1 cellular context compared by ENCODE assay signal in the genomic region with DNA sequence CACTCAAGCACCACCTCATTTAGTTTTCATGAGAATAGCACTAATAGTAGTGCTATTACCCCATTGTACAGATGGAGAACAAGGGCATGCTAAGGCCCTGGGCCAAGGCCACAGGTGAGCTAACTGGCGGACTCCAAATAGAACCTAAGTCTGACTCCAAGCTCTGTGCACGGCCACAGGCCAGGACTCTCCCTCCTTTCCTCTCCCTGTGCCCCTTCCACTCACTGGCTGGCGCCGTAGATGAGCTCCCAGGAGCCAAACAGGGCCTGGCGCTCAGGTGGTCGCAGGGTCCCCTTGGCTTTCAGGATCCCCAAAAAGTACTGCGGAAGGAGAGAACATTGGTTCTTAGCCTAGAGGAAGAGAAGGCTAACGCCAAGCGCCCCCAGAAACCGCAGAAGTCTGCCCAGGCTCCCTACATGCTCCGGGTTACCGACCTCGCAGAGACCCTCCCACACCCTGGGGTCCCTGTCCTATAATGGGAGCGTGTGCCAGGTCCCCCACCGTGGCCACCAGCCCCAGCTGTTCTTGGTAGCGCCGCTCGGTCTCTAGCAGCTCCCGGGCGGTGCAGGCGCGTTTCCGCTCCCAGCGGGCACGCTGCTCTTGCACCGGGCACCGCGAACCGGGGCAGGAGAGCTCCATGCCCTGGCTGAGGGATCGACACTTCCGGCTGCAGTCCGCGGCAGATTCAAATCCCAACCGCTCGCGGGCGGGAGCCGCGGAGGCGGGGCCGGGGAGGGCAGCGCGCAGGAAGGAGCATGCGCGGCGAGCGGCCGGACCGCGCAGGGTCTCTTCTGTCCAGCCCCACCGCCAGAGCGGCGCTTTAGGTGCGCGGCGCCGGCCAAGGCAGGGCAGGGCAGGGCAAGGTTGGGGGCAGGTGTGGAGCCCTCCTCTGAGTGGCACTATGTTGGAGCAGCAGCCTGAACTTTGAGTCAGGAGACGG.
TF ChIP-seq lines count a peak whose summit lies in the region.

A gene with protein sequence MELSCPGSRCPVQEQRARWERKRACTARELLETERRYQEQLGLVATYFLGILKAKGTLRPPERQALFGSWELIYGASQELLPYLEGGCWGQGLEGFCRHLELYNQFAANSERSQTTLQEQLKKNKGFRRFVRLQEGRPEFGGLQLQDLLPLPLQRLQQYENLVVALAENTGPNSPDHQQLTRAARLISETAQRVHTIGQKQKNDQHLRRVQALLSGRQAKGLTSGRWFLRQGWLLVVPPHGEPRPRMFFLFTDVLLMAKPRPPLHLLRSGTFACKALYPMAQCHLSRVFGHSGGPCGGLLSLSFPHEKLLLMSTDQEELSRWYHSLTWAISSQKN (minus strand): TSS at position 665 of the 940 bp plus-strand sequence. CDS start 26 bp downstream, at position 639.

TF ChIP-seq in GM12878, 131 proteins besides CTCF, POLR2A, EP300 and RAD21 (continued from another document):
- TF ChIP-seq SREBF1 (IDR thresholded peaks at IDR 0.05; ENCODE audit: low read length) = no peak
- TF ChIP-seq TAF1 (IDR thresholded peaks at IDR 0.05; ENCODE audit: borderline replicate concordance, low read depth, low read length) = no peak; the same call in 1 of the 2 replicates
- no peak for TF ChIP-seq RUNX3 (IDR thresholded peaks at IDR 0.05; ENCODE audit: low read length)
- TF ChIP-seq SUPT20H (IDR thresholded peaks at IDR 0.05; ENCODE audit: borderline replicate concordance, control insufficient read depth, low read depth, low read length) = no peak
- no peak for TF ChIP-seq ZNF217 (IDR thresholded peaks at IDR 0.05)
- TF ChIP-seq PML (IDR thresholded peaks at IDR 0.05; ENCODE audit: low read length) = no peak
- TF ChIP-seq SIX5 (IDR thresholded peaks at IDR 0.05; ENCODE audit: low read depth, low read length, severe bottlenecking) = no peak
- TF ChIP-seq E2F8 (IDR thresholded peaks at IDR 0.05; ENCODE audit: low read depth, partially characterized antibody) = no peak
- no peak for TF ChIP-seq NR2C2 (IDR thresholded peaks at IDR 0.05; ENCODE audit: borderline replicate concordance, control insufficient read depth, insufficient read length, low read depth)
- no peak for TF ChIP-seq NFXL1 (IDR thresholded peaks at IDR 0.05; ENCODE audit: borderline replicate concordance)
- TF ChIP-seq NBN (IDR thresholded peaks at IDR 0.05) = no peak
- no peak for TF ChIP-seq JUND (IDR thresholded peaks at IDR 0.05; ENCODE audit: low read depth, low read length)
- TF ChIP-seq, protein P1, sequence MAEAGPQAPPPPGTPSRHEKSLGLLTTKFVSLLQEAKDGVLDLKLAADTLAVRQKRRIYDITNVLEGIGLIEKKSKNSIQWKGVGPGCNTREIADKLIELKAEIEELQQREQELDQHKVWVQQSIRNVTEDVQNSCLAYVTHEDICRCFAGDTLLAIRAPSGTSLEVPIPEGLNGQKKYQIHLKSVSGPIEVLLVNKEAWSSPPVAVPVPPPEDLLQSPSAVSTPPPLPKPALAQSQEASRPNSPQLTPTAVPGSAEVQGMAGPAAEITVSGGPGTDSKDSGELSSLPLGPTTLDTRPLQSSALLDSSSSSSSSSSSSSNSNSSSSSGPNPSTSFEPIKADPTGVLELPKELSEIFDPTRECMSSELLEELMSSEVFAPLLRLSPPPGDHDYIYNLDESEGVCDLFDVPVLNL (IDR thresholded peaks at IDR 0.05; ENCODE audit: low read depth, low read length) = peak; percentile 95
- TF ChIP-seq ZBTB40 (IDR thresholded peaks at IDR 0.05; ENCODE audit: borderline replicate concordance) = peak; percentile 13; the same call in 1 of the 2 replicates
- TF ChIP-seq CBX5 (IDR thresholded peaks at IDR 0.05; ENCODE audit: low read depth) = no peak
- TF ChIP-seq YBX1 (IDR thresholded peaks at IDR 0.05) = no peak
- no peak for TF ChIP-seq RCOR1 (conservative IDR thresholded peaks at IDR 0.05; ENCODE audit: low read depth, low read length)
- no peak for TF ChIP-seq CREB1 (IDR thresholded peaks at IDR 0.05; ENCODE audit: low read depth)
- no peak for TF ChIP-seq ESRRA (IDR thresholded peaks at IDR 0.05; ENCODE audit: low read length)
- TF ChIP-seq, protein P2, sequence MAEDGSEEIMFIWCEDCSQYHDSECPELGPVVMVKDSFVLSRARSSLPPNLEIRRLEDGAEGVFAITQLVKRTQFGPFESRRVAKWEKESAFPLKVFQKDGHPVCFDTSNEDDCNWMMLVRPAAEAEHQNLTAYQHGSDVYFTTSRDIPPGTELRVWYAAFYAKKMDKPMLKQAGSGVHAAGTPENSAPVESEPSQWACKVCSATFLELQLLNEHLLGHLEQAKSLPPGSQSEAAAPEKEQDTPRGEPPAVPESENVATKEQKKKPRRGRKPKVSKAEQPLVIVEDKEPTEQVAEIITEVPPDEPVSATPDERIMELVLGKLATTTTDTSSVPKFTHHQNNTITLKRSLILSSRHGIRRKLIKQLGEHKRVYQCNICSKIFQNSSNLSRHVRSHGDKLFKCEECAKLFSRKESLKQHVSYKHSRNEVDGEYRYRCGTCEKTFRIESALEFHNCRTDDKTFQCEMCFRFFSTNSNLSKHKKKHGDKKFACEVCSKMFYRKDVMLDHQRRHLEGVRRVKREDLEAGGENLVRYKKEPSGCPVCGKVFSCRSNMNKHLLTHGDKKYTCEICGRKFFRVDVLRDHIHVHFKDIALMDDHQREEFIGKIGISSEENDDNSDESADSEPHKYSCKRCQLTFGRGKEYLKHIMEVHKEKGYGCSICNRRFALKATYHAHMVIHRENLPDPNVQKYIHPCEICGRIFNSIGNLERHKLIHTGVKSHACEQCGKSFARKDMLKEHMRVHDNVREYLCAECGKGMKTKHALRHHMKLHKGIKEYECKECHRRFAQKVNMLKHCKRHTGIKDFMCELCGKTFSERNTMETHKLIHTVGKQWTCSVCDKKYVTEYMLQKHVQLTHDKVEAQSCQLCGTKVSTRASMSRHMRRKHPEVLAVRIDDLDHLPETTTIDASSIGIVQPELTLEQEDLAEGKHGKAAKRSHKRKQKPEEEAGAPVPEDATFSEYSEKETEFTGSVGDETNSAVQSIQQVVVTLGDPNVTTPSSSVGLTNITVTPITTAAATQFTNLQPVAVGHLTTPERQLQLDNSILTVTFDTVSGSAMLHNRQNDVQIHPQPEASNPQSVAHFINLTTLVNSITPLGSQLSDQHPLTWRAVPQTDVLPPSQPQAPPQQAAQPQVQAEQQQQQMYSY (CRISPR knock-in tag; IDR thresholded peaks at IDR 0.05) = no peak
- TF ChIP-seq EED (IDR thresholded peaks at IDR 0.05; ENCODE audit: low read depth) = peak; percentile 56
- no peak for TF ChIP-seq WRNIP1 (IDR thresholded peaks at IDR 0.05; ENCODE audit: borderline replicate concordance, low read depth, low read length)
- peak; percentile 36; the same call in 1 of the 2 replicates for TF ChIP-seq BACH1 (IDR thresholded peaks at IDR 0.05; ENCODE audit: borderline replicate concordance)
- 0 out of 2 replicates have a peak, but pooled peaks have one; percentile 16 for TF ChIP-seq STAT1 (conservative IDR thresholded peaks at IDR 0.05)
- no peak for TF ChIP-seq POLR2AphosphoS2 (IDR thresholded peaks at IDR 0.05; ENCODE audit: low read depth, low read length)
